Comparison of ENCODE assay signal across 1 cellular context in the genomic region with DNA sequence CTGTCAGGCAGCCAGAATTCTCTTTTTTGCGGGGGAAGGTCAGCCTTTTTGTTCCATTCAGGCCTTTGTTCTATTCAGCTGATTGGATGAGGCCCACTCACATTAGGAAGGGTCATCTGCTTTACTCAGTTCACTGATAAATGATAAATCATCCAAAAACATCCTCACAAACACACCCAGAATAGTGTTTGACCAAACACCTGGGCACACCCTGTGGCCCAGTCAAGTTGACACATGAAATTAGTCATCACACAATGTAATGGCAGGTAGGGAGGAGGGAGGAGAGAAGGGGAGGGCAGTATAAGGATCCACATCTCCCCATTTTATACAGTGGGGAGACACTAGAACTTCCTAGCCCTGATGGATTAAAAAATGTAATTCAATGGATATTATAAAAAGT.
TF ChIP-seq lines count a peak whose summit lies in the region.

No MANE protein-coding gene starts in this region.

TF ChIP-seq in K562, 482 proteins besides CTCF, POLR2A, EP300 and RAD21 (continued from another document):
- TF ChIP-seq ZBTB40 (IDR thresholded peaks at IDR 0.05) (no peak), ZBTB40 (CRISPR knock-in tag; IDR thresholded peaks at IDR 0.05) (no peak)
